In genomic region chr7:115340828-115341227, GRCh38 we compare ENCODE assay signal across 10 cellular contexts.
A peak's percentile ranks its signal among the peaks of the same experiment; 100 is the strongest.
DNase-seq lines count a peak whose midpoint lies in the region; ATAC-seq and TF ChIP-seq lines count a peak whose summit lies in the region.
"Had no signal": no experiment of that assay in that cellular context is flagged by ENCODE, and none has a peak within 500 bp of the region (broad histone marks: within the 10 kb centered on the region; RNA-seq: fewer than 3 reads in every experiment).

No MANE protein-coding gene starts in this region.

- H3K27me3 Mint-ChIP-seq in neural progenitor cell (ENCODE audit: insufficient read depth, low read depth), result no peaks in the 10 kb centered on the region

- H3K27ac ChIP-seq in neural progenitor cell, result no peak overlapping the region
- H3K27ac ChIP-seq in coronary artery, result no peak overlapping the region
- H3K27ac ChIP-seq: skin epidermis had no signal

- H2AFZ ChIP-seq in neural progenitor cell (replicated peaks), result no peak overlapping the region

- no peaks in the 10 kb centered on the region for H3K36me3 Mint-ChIP-seq in neural progenitor cell

- DNase-seq in GM06990 (ENCODE audit: extremely low read depth, insufficient read length) (no peak), amniotic stem cell (lab: John Stamatoyannopoulos, UW) (peak; percentile 24), neural progenitor cell (ENCODE audit: low spot score) (no peak), Right ventricle myocardium superior (no peak), coronary artery (ENCODE audit: low spot score) (no peak), GM19238 (ENCODE audit: insufficient read length, low spot score) (no peak)
- DNase-seq: NCI-H69 had no signal

- H4K20me1 ChIP-seq in neural progenitor cell (ENCODE audit: low read depth), result no peaks in the 10 kb centered on the region

- no peaks in the 10 kb centered on the region for H3K9me3 Mint-ChIP-seq in neural progenitor cell

- H3K4me1 ChIP-seq in neural progenitor cell, result no peaks in the 10 kb centered on the region

- H3K27me3 ChIP-seq in GM06990 (replicated peaks; ENCODE audit: control insufficient read depth, insufficient read depth, low read length) (no peaks in the 10 kb centered on the region), neural progenitor cell (no peaks in the 10 kb centered on the region)

- peak; percentile 79 for ATAC-seq in HG03139 (IDR thresholded peaks at IDR 0.05; ENCODE audit: unreplicated experiment)
- ATAC-seq in Right ventricle myocardium superior (ENCODE audit: poor library complexity), result no peak
- no peak for ATAC-seq in GM21717 (IDR thresholded peaks at IDR 0.05; ENCODE audit: unreplicated experiment)

- H3K79me2 ChIP-seq in neural progenitor cell (ENCODE audit: low read depth), result no peaks in the 10 kb centered on the region

- TF ChIP-seq CTCF in GM06990 (IDR thresholded peaks at IDR 0.05; ENCODE audit: insufficient read depth, low read length, poor library complexity, severe bottlenecking) (peak; percentile 22), neural progenitor cell (IDR thresholded peaks at IDR 0.05) (peak; percentile 28), coronary artery (IDR thresholded peaks at IDR 0.05) (no peak)

- H3K4me3 Mint-ChIP-seq in neural progenitor cell, result no peak overlapping the region

- H3K36me3 ChIP-seq in GM06990 (ENCODE audit: control insufficient read depth, insufficient read depth, low read length) (no peaks in the 10 kb centered on the region), neural progenitor cell (no peaks in the 10 kb centered on the region)

- no peaks in the 10 kb centered on the region for H3F3A ChIP-seq in neural progenitor cell (ENCODE audit: low read depth)

- H3K27ac Mint-ChIP-seq in neural progenitor cell, result no peak overlapping the region

- H3K9me3 ChIP-seq in neural progenitor cell (ENCODE audit: low read depth), result no peaks in the 10 kb centered on the region

- no peaks in the 10 kb centered on the region for H3K4me1 Mint-ChIP-seq in neural progenitor cell

- intact Hi-C loops in Right ventricle myocardium superior (cut with DNase I), result no loop called here

- no peak overlapping the region for H3K9ac ChIP-seq in neural progenitor cell

- H3K4me2 ChIP-seq in neural progenitor cell, result no peak overlapping the region

- H3K4me3 ChIP-seq in GM06990 (replicated peaks; ENCODE audit: low read depth, low read length) (no peak overlapping the region), neural progenitor cell (no peak overlapping the region), coronary artery (no peak overlapping the region)
- H3K4me3 ChIP-seq: skin epidermis had no signal
